Comparison of ENCODE assay signal across 1 cellular context in genomic region chr5:178324481-178325310, GRCh38.
TF ChIP-seq lines count a peak whose summit lies in the region.

No MANE protein-coding gene starts in this region.

TF ChIP-seq in GM23338, 12 proteins besides CTCF, POLR2A, EP300 and RAD21 (continued from another document):
- TF ChIP-seq ZNF462 (CRISPR knock-in tag; IDR thresholded peaks at IDR 0.05) (no peak), CREB1 (CRISPR knock-in tag; IDR thresholded peaks at IDR 0.05; ENCODE audit: low read depth) (no peak), EZH2phosphoT487 (IDR thresholded peaks at IDR 0.05; ENCODE audit: unreplicated experiment) (no peak), ZNF114 (CRISPR knock-in tag; IDR thresholded peaks at IDR 0.05) (no peak), NANOG (IDR thresholded peaks at IDR 0.05; ENCODE audit: borderline replicate concordance) (no peak), STAT1 (IDR thresholded peaks at IDR 0.05; ENCODE audit: unreplicated experiment) (no peak), ZNF331 (CRISPR knock-in tag; IDR thresholded peaks at IDR 0.05; ENCODE audit: low read depth) (no peak), REST (IDR thresholded peaks at IDR 0.05; ENCODE audit: unreplicated experiment) (no peak), POLR2AphosphoS5 (IDR thresholded peaks at IDR 0.05; ENCODE audit: low read depth) (no peak), JUNB (IDR thresholded peaks at IDR 0.05; ENCODE audit: unreplicated experiment) (no peak)
